17 cellular contexts compared by ENCODE assay signal in the genomic region with DNA sequence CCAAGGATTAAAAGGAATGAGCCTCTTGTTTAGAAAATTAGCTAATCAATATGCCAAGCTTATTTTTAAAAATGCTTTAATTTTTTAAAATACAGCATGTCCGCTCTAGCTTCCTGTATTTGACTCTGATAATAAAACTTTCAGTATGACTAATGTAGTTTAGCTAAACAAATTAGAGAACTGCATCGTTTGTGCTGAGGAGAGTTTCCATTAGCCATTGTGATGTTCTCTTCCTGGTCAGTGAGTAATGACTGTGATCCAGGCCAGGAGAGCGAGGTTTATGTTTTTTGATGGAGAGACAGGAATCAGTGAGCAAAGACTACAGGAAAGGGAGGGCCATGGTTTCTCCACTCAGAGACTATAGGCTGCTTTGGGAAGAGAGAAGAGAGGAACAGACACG.
A peak's percentile ranks its signal among the peaks of the same experiment; 100 is the strongest.
DNase-seq lines count a peak whose midpoint lies in the region; ATAC-seq, FAIRE-seq and TF ChIP-seq lines count a peak whose summit lies in the region.
"Had no signal": no experiment of that assay in that cellular context is flagged by ENCODE, and none has a peak within 500 bp of the region (broad histone marks: within the 10 kb centered on the region; RNA-seq: fewer than 3 reads in every experiment).

No MANE protein-coding gene starts in this region.

- no peak for TF ChIP-seq CTCF in astrocyte (IDR thresholded peaks at IDR 0.05; ENCODE audit: insufficient read depth, low read depth, low read length)

- DNase-seq in astrocyte (ENCODE audit: low read depth) = peak; percentile 20
- DNase-seq in NCI-H1105 treated with DMSO at 0.1 percent for 48 hours (lab: John Stamatoyannopoulos, UW) = no peak
- DNase-seq: dorsolateral prefrontal cortex; NCI-H1417; NCI-H345; occipital lobe; PC-9; stimulated activated naive CD8-positive, alpha-beta T cell treated with anti-CD3 and anti-CD28 coated beads, Interleukin-15, amount 100 ng/mL, for 72 hours had no signal

- no peak overlapping the region for H3K4me2 ChIP-seq in astrocyte (ENCODE audit: low read length)
- H3K4me2 ChIP-seq: PC-9, smooth muscle cell had no signal

- H4K20me1 ChIP-seq in astrocyte (ENCODE audit: insufficient read depth, low read length) = no peaks in the 10 kb centered on the region

- no peak overlapping the region for H2AFZ ChIP-seq in astrocyte (ENCODE audit: low read depth, low read length)
- H2AFZ ChIP-seq: PC-9 had no signal

- H3K27me3 ChIP-seq in astrocyte (ENCODE audit: insufficient read depth, low read length) = no peaks in the 10 kb centered on the region
- H3K27me3 ChIP-seq in muscle layer of duodenum (ENCODE audit: low read depth, low read length) = no peaks in the 10 kb centered on the region
- H3K27me3 ChIP-seq: dorsolateral prefrontal cortex had no signal

- no peaks in the 10 kb centered on the region for H3K79me2 ChIP-seq in astrocyte (ENCODE audit: insufficient read depth, low read length)

- H3K4me3 ChIP-seq in astrocyte (ENCODE audit: insufficient read depth, low read depth, low read length) (no peak overlapping the region), muscle layer of duodenum (ENCODE audit: low read depth in 1 of 2, low read length in 2 of 2) (no peak overlapping the region)
- H3K4me3 ChIP-seq: dorsolateral prefrontal cortex, PC-9, smooth muscle cell had no signal

- no peaks in the 10 kb centered on the region for H3K36me3 Mint-ChIP-seq in astrocyte (ENCODE audit: low read depth, unreplicated experiment)

- H3K9me3 Mint-ChIP-seq in astrocyte (ENCODE audit: unreplicated experiment) = no peaks in the 10 kb centered on the region
- H3K9me3 Mint-ChIP-seq: stimulated activated naive CD8-positive, alpha-beta T cell treated with anti-CD3 and anti-CD28 coated beads, Interleukin-15, amount 100 ng/mL, for 72 hours had no signal

- no peaks in the 10 kb centered on the region for H3K27me3 Mint-ChIP-seq in astrocyte (ENCODE audit: low read depth, unreplicated experiment)
- H3K27me3 Mint-ChIP-seq: stimulated activated naive CD8-positive, alpha-beta T cell treated with anti-CD3 and anti-CD28 coated beads, Interleukin-15, amount 100 ng/mL, for 72 hours had no signal

- H3K4me1 ChIP-seq in astrocyte (ENCODE audit: insufficient read depth, low read length) = no peaks in the 10 kb centered on the region
- peaks cover 0 to 4% of the 10 kb centered on the region in 2 donors for H3K4me1 ChIP-seq in muscle layer of duodenum (ENCODE audit: control insufficient read depth in 1 of 2, insufficient read depth in 2 of 2, low read length in 2 of 2)

- no peak overlapping the region for H3K27ac Mint-ChIP-seq in astrocyte (ENCODE audit: unreplicated experiment)
- H3K27ac Mint-ChIP-seq: stimulated activated naive CD8-positive, alpha-beta T cell treated with anti-CD3 and anti-CD28 coated beads, Interleukin-15, amount 100 ng/mL, for 72 hours had no signal

- no peaks in the 10 kb centered on the region for H3K9me3 ChIP-seq in astrocyte (ENCODE audit: insufficient read depth, low read depth, low read length)
- no peaks in the 10 kb centered on the region for H3K9me3 ChIP-seq in muscle layer of duodenum (ENCODE audit: control insufficient read depth in 1 of 2, low read length in 2 of 2)

- FAIRE-seq in astrocyte (lab: Jason Lieb, UNC) = no peak
- FAIRE-seq: D721Med had no signal

- H3K27ac ChIP-seq in astrocyte (ENCODE audit: low read depth, low read length) = no peak overlapping the region
- peak overlapping the region; percentile 67 for H3K27ac ChIP-seq in muscle layer of duodenum (ENCODE audit: low read length)
- H3K27ac ChIP-seq: dorsolateral prefrontal cortex, PC-9, VCaP had no signal

- H3K36me3 ChIP-seq in astrocyte (ENCODE audit: insufficient read depth, low read length) (no peaks in the 10 kb centered on the region), muscle layer of duodenum (ENCODE audit: control insufficient read depth in 1 of 2, insufficient read depth in 2 of 2, low read length in 2 of 2) (no peaks in the 10 kb centered on the region)

- ATAC-seq in GM18499 (IDR thresholded peaks at IDR 0.05; ENCODE audit: insufficient read depth, unreplicated experiment) (peak; percentile 74), HG02870 (IDR thresholded peaks at IDR 0.05; ENCODE audit: unreplicated experiment) (peak; percentile 65), HG03521 (IDR thresholded peaks at IDR 0.05; ENCODE audit: unreplicated experiment) (no peak), HG03039 (IDR thresholded peaks at IDR 0.05; ENCODE audit: unreplicated experiment) (no peak), GM19467 (IDR thresholded peaks at IDR 0.05; ENCODE audit: unreplicated experiment) (no peak)
- ATAC-seq: stimulated activated naive CD8-positive, alpha-beta T cell treated with anti-CD3 and anti-CD28 coated beads, Interleukin-15, amount 100 ng/mL, for 72 hours had no signal

- H3K4me3 Mint-ChIP-seq in astrocyte (ENCODE audit: unreplicated experiment) = no peak overlapping the region
- H3K4me3 Mint-ChIP-seq: stimulated activated naive CD8-positive, alpha-beta T cell treated with anti-CD3 and anti-CD28 coated beads, Interleukin-15, amount 100 ng/mL, for 72 hours had no signal

- no peak overlapping the region for H3K9ac ChIP-seq in astrocyte (ENCODE audit: low read length)

- no peaks in the 10 kb centered on the region for H3K4me1 Mint-ChIP-seq in astrocyte (ENCODE audit: low read depth, unreplicated experiment)
- H3K4me1 Mint-ChIP-seq: stimulated activated naive CD8-positive, alpha-beta T cell treated with anti-CD3 and anti-CD28 coated beads, Interleukin-15, amount 100 ng/mL, for 72 hours had no signal

Comparison
In these comparisons a context has a peak if more than half of its experiments do, and no peak if none do; other contexts are left out.
1. ATAC-seq: peak in GM18499 (single experiment) and HG02870 (single experiment); none in HG03521 (single experiment), HG03039 (single experiment) and GM19467 (single experiment).